23 cellular contexts compared by ENCODE assay signal in the genomic region with DNA sequence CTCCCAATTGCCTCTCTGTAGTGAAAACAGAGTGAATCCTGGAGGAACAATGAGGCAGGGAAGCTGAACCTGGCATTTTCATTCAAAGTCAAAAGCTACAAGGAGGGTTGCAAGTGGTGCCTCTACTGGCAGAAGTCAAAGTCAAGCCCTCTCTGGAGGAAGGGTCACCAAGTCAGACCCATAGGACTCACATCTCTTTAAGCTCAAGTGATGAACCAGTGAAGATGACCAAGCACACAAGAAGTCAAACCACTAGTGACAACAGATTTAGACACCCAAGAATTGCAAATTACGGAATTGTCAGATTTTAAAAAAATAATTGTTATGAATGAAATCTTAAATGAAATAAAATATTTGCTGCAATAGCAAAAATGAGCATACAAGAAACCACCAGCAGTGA.
DNase-seq lines count a peak whose midpoint lies in the region; ATAC-seq and TF ChIP-seq lines count a peak whose summit lies in the region.
"Had no signal": no experiment of that assay in that cellular context is flagged by ENCODE, and none has a peak within 500 bp of the region (broad histone marks: within the 10 kb centered on the region; RNA-seq: fewer than 3 reads in every experiment).

No MANE protein-coding gene starts in this region.

- no peaks in the 10 kb centered on the region for H3K27me3 ChIP-seq in breast epithelium
- H3K27me3 ChIP-seq: MG63 had no signal

- TF ChIP-seq POLR2A in breast epithelium (IDR thresholded peaks at IDR 0.05), result no peak

- no peaks in the 10 kb centered on the region for H3K4me1 ChIP-seq in breast epithelium

- H3K9me3 ChIP-seq in breast epithelium, result no peaks in the 10 kb centered on the region
- H3K9me3 ChIP-seq: MG63 had no signal

- H3K4me1 Mint-ChIP-seq in activated CD4-positive, alpha-beta T cell treated with anti-CD3 and anti-CD28 coated beads, Interleukin-2, amount 10 ng/mL, durations not matched to agents 24 days and 14 days, result no peaks in the 10 kb centered on the region
- H3K4me1 Mint-ChIP-seq: B cell had no signal

- peaks cover 2% of the 10 kb centered on the region for H3K36me3 Mint-ChIP-seq in activated CD4-positive, alpha-beta T cell treated with anti-CD3 and anti-CD28 coated beads, Interleukin-2, amount 10 ng/mL, durations not matched to agents 24 days and 14 days (ENCODE audit: low read depth)
- H3K36me3 Mint-ChIP-seq: activated CD4-positive, alpha-beta memory T cell treated with anti-CD3 and anti-CD28 coated beads for 36 hours had no signal

- ATAC-seq in GM21825 (IDR thresholded peaks at IDR 0.05; ENCODE audit: unreplicated experiment), result peak; percentile 19
- ATAC-seq in HG03439 (IDR thresholded peaks at IDR 0.05; ENCODE audit: unreplicated experiment), result peak; percentile 20
- ATAC-seq: effector memory CD8-positive, alpha-beta T cell; left ventricle myocardium superior had no signal

- H3K4me3 Mint-ChIP-seq in activated CD4-positive, alpha-beta T cell treated with anti-CD3 and anti-CD28 coated beads, Interleukin-2, amount 10 ng/mL, durations not matched to agents 24 days and 14 days, result no peak overlapping the region
- H3K4me3 Mint-ChIP-seq: activated CD4-positive, alpha-beta memory T cell treated with anti-CD3 and anti-CD28 coated beads for 36 hours; B cell; effector memory CD8-positive, alpha-beta T cell had no signal

- TF ChIP-seq CTCF in breast epithelium (IDR thresholded peaks at IDR 0.05), result no peak

- H3K27me3 Mint-ChIP-seq in activated CD4-positive, alpha-beta T cell treated with anti-CD3 and anti-CD28 coated beads, Interleukin-2, amount 10 ng/mL, durations not matched to agents 24 days and 14 days, result peaks cover 10% of the 10 kb centered on the region

- H3K36me3 ChIP-seq in breast epithelium, result no peaks in the 10 kb centered on the region
- H3K36me3 ChIP-seq: MG63 had no signal

- peaks cover 13% of the 10 kb centered on the region for H3K9me3 Mint-ChIP-seq in activated CD4-positive, alpha-beta T cell treated with anti-CD3 and anti-CD28 coated beads, Interleukin-2, amount 10 ng/mL, durations not matched to agents 24 days and 14 days
- H3K9me3 Mint-ChIP-seq: activated CD4-positive, alpha-beta memory T cell treated with anti-CD3 and anti-CD28 coated beads for 36 hours; effector memory CD8-positive, alpha-beta T cell had no signal

- H3K27ac Mint-ChIP-seq in activated CD4-positive, alpha-beta T cell treated with anti-CD3 and anti-CD28 coated beads, Interleukin-2, amount 10 ng/mL, durations not matched to agents 24 days and 14 days, result no peak overlapping the region
- H3K27ac Mint-ChIP-seq: activated CD4-positive, alpha-beta memory T cell treated with anti-CD3 and anti-CD28 coated beads for 36 hours; B cell; effector memory CD8-positive, alpha-beta T cell had no signal

- intact Hi-C loops in activated CD4-positive, alpha-beta T cell treated with anti-CD3 and anti-CD28 coated beads, Interleukin-2, amount 10 ng/mL, durations not matched to agents 24 days and 14 days (cut with micrococcal nuclease), result no loop called here
- intact Hi-C loops in breast epithelium (cut with DNase I; ENCODE audit: low total_unique reads), result no loop called here

- DNase-seq in activated CD4-positive, alpha-beta T cell treated with anti-CD3 and anti-CD28 coated beads, Interleukin-2, amount 10 ng/mL, durations not matched to agents 24 days and 14 days, result peak; percentile 34
- DNase-seq in activated CD4-positive, alpha-beta T cell treated with anti-CD3 and anti-CD28 coated beads for 1 hour, result no peak
- DNase-seq in NCI-H128 (lab: John Stamatoyannopoulos, UW; ENCODE audit: unreplicated experiment) (no peak), SIG-M5 treated with dmso at 0.1 percent for 504 hours (lab: John Stamatoyannopoulos, UW; ENCODE audit: unreplicated experiment) (no peak), NCI-H82 (lab: John Stamatoyannopoulos, UW) (no peak), breast epithelium (ENCODE audit: low spot score in 2 of 2) (no peak)
- DNase-seq: activated CD4-positive, alpha-beta memory T cell treated with anti-CD3 and anti-CD28 coated beads for 36 hours; activated naive CD4-positive, alpha-beta T cell treated with anti-CD3 and anti-CD28 coated beads, Interleukin-2, amount 50 U/mL, for 16 hours; activated T-cell treated with anti-CD3 and anti-CD28 coated beads, Interleukin-2, amount 50 U/mL, for 1 hour; Calu3; effector memory CD8-positive, alpha-beta T cell; glutamatergic neuron; left ventricle myocardium superior; MG63; NCI-H1930; NCI-H345; retina; Right ventricle myocardium superior; T-helper 1 cell had no signal

- no peak overlapping the region for H3K27ac ChIP-seq in breast epithelium
- H3K27ac ChIP-seq: 22Rv1 had no signal

- H3K4me3 ChIP-seq in breast epithelium, result no peak overlapping the region
- H3K4me3 ChIP-seq: MG63 had no signal
